Comparison of ENCODE assay signal across 1 cellular context in genomic region chr2:28398101-28398834, GRCh38.
TF ChIP-seq lines count a peak whose summit lies in the region.

No MANE protein-coding gene starts in this region.

TF ChIP-seq in GM23338, 12 proteins besides CTCF, POLR2A, EP300 and RAD21 (continued from another document):
- TF ChIP-seq ZNF462 (CRISPR knock-in tag; IDR thresholded peaks at IDR 0.05) (no peak), ZNF114 (CRISPR knock-in tag; IDR thresholded peaks at IDR 0.05) (no peak), EZH2 (IDR thresholded peaks at IDR 0.05; ENCODE audit: low read depth, unreplicated experiment) (no peak), STAT1 (IDR thresholded peaks at IDR 0.05; ENCODE audit: unreplicated experiment) (no peak)
TF ChIP-seq in GM23338: peak in this region for 0.
